8 cellular contexts compared by ENCODE assay signal in the genomic region with DNA sequence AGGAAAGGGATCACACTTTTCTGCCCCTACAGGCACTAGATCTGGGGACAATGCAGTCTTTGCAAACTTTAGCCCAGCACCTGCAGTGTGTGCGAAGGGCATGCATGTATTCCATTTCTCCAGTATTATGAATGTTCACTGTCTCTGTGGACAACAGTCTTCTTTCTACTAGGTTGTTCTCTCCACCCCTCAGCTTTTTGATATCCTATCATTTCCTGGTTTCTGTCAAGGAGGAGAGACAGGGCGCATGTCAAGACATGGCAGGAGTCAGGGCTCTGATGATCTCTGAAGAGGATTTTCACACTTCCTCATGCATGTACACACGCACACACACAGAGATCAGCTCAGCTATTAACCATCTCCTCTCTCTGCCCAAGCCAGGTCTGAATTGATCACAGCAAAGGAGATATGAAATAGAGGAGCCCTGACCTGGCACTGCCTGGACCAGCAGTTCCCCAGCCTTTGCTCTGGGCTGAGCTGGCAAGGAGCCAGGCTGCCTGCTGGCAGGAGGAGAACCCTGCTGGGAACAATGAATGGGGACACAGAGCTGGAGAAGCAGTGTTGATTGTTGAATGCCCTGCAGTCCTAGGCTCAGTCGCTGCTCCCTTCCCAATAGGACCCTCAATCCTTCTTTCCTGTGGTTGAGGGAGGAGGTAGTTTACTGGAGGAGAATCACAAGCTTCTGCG. TPM values are rescaled to one million over a fixed set of nuclear protein-coding genes. Genes with fewer than 3 reads are reported as not detected.
A peak's percentile ranks its signal among the peaks of the same experiment; 100 is the strongest.
DNase-seq lines count a peak whose midpoint lies in the region; ATAC-seq and TF ChIP-seq lines count a peak whose summit lies in the region.

No MANE protein-coding gene starts in this region.

- H3K9me3 ChIP-seq in HEK293 (ENCODE audit: control insufficient read depth, insufficient read depth, low read depth, low read length), result no peaks in the 10 kb centered on the region

- H3K27ac Mint-ChIP-seq in activated naive CD4-positive, alpha-beta T cell treated with anti-CD3 and anti-CD28 coated beads, Interleukin-2, amount 50 U/mL, for 72 hours, result no peak overlapping the region

- no peak for TF ChIP-seq CTCF in HEK293 (tag by site-specific recombination; IDR thresholded peaks at IDR 0.05)

- DNase-seq in NCI-H69 (lab: John Stamatoyannopoulos, UW), result peak; percentile 93
- peak; percentile 88 for DNase-seq in putamen (ENCODE audit: low spot score)
- DNase-seq in activated CD4-positive, alpha-beta T cell treated with anti-CD3 and anti-CD28 coated beads for 4 hours, result no peak
- no peak for DNase-seq in activated naive CD4-positive, alpha-beta T cell treated with anti-CD3 and anti-CD28 coated beads, Interleukin-2, amount 50 U/mL, for 72 hours (ENCODE audit: low spot score in 2 of 2)

- ATAC-seq in esophagus mucosa (peak; percentile 43), GM21360 (IDR thresholded peaks at IDR 0.05; ENCODE audit: unreplicated experiment) (no peak), HG03378 (IDR thresholded peaks at IDR 0.05; ENCODE audit: unreplicated experiment) (no peak)
- no peak for ATAC-seq in activated naive CD4-positive, alpha-beta T cell treated with anti-CD3 and anti-CD28 coated beads, Interleukin-2, amount 50 U/mL, for 72 hours

- no peaks in the 10 kb centered on the region for H3K36me3 ChIP-seq in HEK293 (ENCODE audit: control insufficient read depth in 2 of 2, insufficient read depth in 1 of 2, low read length in 2 of 2)

- H3K4me1 ChIP-seq in HEK293 (ENCODE audit: control insufficient read depth, insufficient read depth, low read length), result peaks cover 9% of the 10 kb centered on the region

- H3K36me3 Mint-ChIP-seq in activated naive CD4-positive, alpha-beta T cell treated with anti-CD3 and anti-CD28 coated beads, Interleukin-2, amount 50 U/mL, for 72 hours, result no peaks in the 10 kb centered on the region

- POLR2A ChIA-PET in HEK293 (lab: Yijun Ruan, JAX), result interaction anchor here (0.9 to 1.4 kb wide), 4 partner anchors 11 to 62 kb away, joined by 3 to 7 read pairs (median 4); partner anchors contain the start of gene SOCS7

- H3K9me3 Mint-ChIP-seq in activated naive CD4-positive, alpha-beta T cell treated with anti-CD3 and anti-CD28 coated beads, Interleukin-2, amount 50 U/mL, for 72 hours, result no peaks in the 10 kb centered on the region

- CTCF ChIA-PET in HEK293 (lab: Yijun Ruan, JAX), result interaction anchor here (0.5 to 12.3 kb wide), 13 partner anchors 6 to 390 kb away, joined by 3 to 186 read pairs (median 4); partner anchors contain the start of genes GPR179 and SOCS7

- no peak overlapping the region for H3K4me3 ChIP-seq in HEK293 (ENCODE audit: low read depth, low read length)

- peak overlapping the region; percentile 40; the same call in 1 of the 2 replicates for H3K27ac ChIP-seq in HEK293 (ENCODE audit: extremely low read depth, low read depth, low read length)

TF ChIP-seq in HEK293, 187 proteins besides CTCF, POLR2A, EP300 and RAD21 (continues in another document):
- TF ChIP-seq ZNF791 (tag by site-specific recombination; IDR thresholded peaks at IDR 0.05) (no peak), IKZF3 (tag by site-specific recombination; IDR thresholded peaks at IDR 0.05) (peak; percentile 84), ZNF114 (tag by site-specific recombination; IDR thresholded peaks at IDR 0.05) (no peak), ZSCAN18 (tag by site-specific recombination; IDR thresholded peaks at IDR 0.05) (no peak), ZNF274 (IDR thresholded peaks at IDR 0.05; ENCODE audit: low read length) (no peak), ZNF274 (tag by site-specific recombination; IDR thresholded peaks at IDR 0.05; ENCODE audit: borderline replicate concordance) (no peak), PRDM4 (tag by site-specific recombination; IDR thresholded peaks at IDR 0.05) (no peak), ZNF133 (tag by site-specific recombination; IDR thresholded peaks at IDR 0.05) (no peak), RBAK (tag by site-specific recombination; IDR thresholded peaks at IDR 0.05) (no peak), YY2 (tag by site-specific recombination; IDR thresholded peaks at IDR 0.05) (no peak), ZNF24 (tag by site-specific recombination; IDR thresholded peaks at IDR 0.05) (peak; percentile 25; the same call in 1 of the 2 replicates), ZNF560 (tag by site-specific recombination; IDR thresholded peaks at IDR 0.05; ENCODE audit: borderline replicate concordance) (no peak), ZFP3 (tag by site-specific recombination; IDR thresholded peaks at IDR 0.05; ENCODE audit: low read depth) (no peak), ZNF747 (tag by site-specific recombination; IDR thresholded peaks at IDR 0.05) (no peak), ZNF558 (tag by site-specific recombination; IDR thresholded peaks at IDR 0.05) (no peak), ZNF423 (tag by site-specific recombination; IDR thresholded peaks at IDR 0.05) (no peak), ZNF184 (tag by site-specific recombination; IDR thresholded peaks at IDR 0.05) (0 out of 2 replicates have a peak, but pooled peaks have one; percentile 68), ZBTB44 (tag by site-specific recombination; IDR thresholded peaks at IDR 0.05) (peak; percentile 73; the same call in 1 of the 2 replicates)
- TF ChIP-seq, protein P1, sequence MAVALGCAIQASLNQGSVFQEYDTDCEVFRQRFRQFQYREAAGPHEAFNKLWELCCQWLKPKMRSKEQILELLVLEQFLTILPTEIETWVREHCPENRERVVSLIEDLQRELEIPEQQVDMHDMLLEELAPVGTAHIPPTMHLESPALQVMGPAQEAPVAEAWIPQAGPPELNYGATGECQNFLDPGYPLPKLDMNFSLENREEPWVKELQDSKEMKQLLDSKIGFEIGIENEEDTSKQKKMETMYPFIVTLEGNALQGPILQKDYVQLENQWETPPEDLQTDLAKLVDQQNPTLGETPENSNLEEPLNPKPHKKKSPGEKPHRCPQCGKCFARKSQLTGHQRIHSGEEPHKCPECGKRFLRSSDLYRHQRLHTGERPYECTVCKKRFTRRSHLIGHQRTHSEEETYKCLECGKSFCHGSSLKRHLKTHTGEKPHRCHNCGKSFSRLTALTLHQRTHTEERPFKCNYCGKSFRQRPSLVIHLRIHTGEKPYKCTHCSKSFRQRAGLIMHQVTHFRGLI (tag by site-specific recombination; IDR thresholded peaks at IDR 0.05), result peak; percentile 90

RNA-seq across cellular contexts. Expression of gene GPR179, which starts 2.6 kb away (rescaled TPM):
- total RNA-seq in esophagus mucosa, result not detected
- under 1 TPM; 0.02 to 0.04 TPM for total RNA-seq in activated naive CD4-positive, alpha-beta T cell treated with anti-CD3 and anti-CD28 coated beads, Interleukin-2, amount 50 U/mL, for 72 hours

RNA-seq across cellular contexts. Expression of gene SOCS7, which starts 10.5 kb away (rescaled TPM):
- total RNA-seq in esophagus mucosa, result 11.9 TPM
- 10 to 100 TPM; 20.8 to 24.1 TPM for total RNA-seq in activated naive CD4-positive, alpha-beta T cell treated with anti-CD3 and anti-CD28 coated beads, Interleukin-2, amount 50 U/mL, for 72 hours

RNA-seq across cellular contexts. Expression of gene MRPL45, which starts 44.2 kb away (rescaled TPM):
- total RNA-seq in esophagus mucosa, result 27.1 TPM
- 10 to 100 TPM; 64.6 to 72.3 TPM for total RNA-seq in activated naive CD4-positive, alpha-beta T cell treated with anti-CD3 and anti-CD28 coated beads, Interleukin-2, amount 50 U/mL, for 72 hours

Comparison
In these comparisons a context has a peak if more than half of its experiments do, and no peak if none do; other contexts are left out.
1. DNase-seq: peak in NCI-H69 (single experiment) and putamen (single experiment); none in activated CD4-positive, alpha-beta T cell treated with anti-CD3 and anti-CD28 coated beads for 4 hours (0 of 2) and activated naive CD4-positive, alpha-beta T cell treated with anti-CD3 and anti-CD28 coated beads, Interleukin-2, amount 50 U/mL, for 72 hours (0 of 2).